ENCODE assay signal across 8 cellular contexts in the genomic region with DNA sequence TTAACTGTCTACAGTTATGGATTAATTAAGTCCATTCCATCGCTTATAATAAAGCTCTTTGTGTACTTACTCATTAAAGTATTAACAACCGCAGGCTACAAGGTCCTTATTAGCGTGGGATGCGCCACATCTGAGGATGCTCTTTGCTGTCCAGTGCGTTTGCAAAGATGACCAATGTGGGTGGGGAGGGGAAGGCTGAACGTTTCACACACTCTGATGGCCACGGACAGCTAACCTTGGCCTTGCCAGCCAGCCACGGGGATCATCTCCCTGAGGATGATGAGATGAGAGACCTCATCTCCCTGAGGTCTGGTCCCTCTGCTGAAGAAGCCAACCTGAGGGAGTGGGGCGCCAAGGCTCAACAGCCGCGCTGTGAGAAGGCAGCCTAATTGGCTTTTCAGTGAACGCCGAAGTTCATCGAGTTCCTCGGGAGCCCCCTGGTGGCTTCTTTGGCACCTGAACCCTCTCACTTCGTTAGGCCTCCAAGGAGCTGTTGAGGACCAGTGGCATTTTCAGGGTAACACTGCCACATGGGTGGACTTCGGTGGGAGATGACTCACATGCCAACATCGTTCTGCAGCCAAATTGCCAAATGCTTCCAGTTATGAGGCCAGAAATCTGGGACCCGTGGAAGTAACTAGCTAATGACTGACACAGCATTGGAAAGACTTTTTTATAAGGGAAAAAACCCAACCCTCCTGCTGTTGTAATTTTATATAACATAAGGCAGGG.
A peak's percentile ranks its signal among the peaks of the same experiment; 100 is the strongest.
DNase-seq lines count a peak whose midpoint lies in the region; ATAC-seq and TF ChIP-seq lines count a peak whose summit lies in the region.

No MANE protein-coding gene starts in this region.

- H3K27ac ChIP-seq in body of pancreas, result no peak overlapping the region

- H3K4me1 ChIP-seq in body of pancreas, result no peaks in the 10 kb centered on the region

- intact Hi-C loops in body of pancreas (cut with DNase I), result no loop called here

- peak; percentile 59 for ATAC-seq in HG02678 (IDR thresholded peaks at IDR 0.05; ENCODE audit: unreplicated experiment)
- peak; percentile 84 for ATAC-seq in body of pancreas
- ATAC-seq in HG02938 (IDR thresholded peaks at IDR 0.05; ENCODE audit: unreplicated experiment), result no peak

- H3K27me3 ChIP-seq in body of pancreas, result no peaks in the 10 kb centered on the region

- TF ChIP-seq POLR2A in body of pancreas (IDR thresholded peaks at IDR 0.05), result no peak

- TF ChIP-seq CTCF in GM12872 (IDR thresholded peaks at IDR 0.05; ENCODE audit: insufficient read depth, low read depth, low read length), result peak; percentile 96
- peak; percentile 58 to 85 (median 76) for TF ChIP-seq CTCF in body of pancreas (IDR thresholded peaks at IDR 0.05)

- WGBS in body of pancreas, 2 donors, result 22 to 29% methylated on average over 17 to 19 of the region's 19 CpGs

- no peak overlapping the region for H3K4me3 ChIP-seq in body of pancreas

- H3K9me3 ChIP-seq in body of pancreas, result no peaks in the 10 kb centered on the region

- DNase-seq in NCI-H1694 (lab: John Stamatoyannopoulos, UW) (peak; percentile 79), UCSD-AML1 (lab: John Stamatoyannopoulos, UW; ENCODE audit: unreplicated experiment) (peak; percentile 70), body of pancreas (peak; percentile 83 to 89 (median 84)), iPS-NIHi11 (ENCODE audit: low spot score) (peak; percentile 86)
- peak; percentile 79 for DNase-seq in stimulated activated CD4-positive, alpha-beta T cell treated with anti-CD3 and anti-CD28 coated beads, Interleukin-12 subunit alpha, Interleukin-12 subunit beta, amount 100 ng/mL, for 4 hours

- no peaks in the 10 kb centered on the region for H3K36me3 ChIP-seq in body of pancreas (replicated peaks in 1 of 2; ENCODE audit: insufficient read depth in 1 of 2, low read depth in 2 of 2)
